ENCODE assay signal across 1 cellular context in the genomic region with DNA sequence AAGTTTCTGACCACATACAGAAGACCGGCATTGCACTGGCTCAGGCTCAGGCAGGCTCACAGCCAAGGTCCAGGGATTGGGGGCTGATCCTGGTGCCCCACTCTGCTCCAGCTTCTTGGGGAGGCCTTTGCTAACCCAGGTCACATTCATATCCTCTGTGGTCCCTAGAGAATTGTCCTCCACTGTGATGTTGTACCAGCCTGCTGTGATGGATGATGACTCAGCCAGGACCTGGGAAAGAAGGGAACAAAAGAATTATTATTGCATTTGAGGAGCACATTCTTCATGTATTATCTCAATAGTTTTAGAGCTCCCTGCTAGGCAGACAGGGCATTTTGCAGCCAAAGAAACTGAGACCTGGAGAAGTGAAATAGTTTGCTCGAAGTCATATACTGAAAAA.
TF ChIP-seq lines count a peak whose summit lies in the region.

No MANE protein-coding gene starts in this region.

TF ChIP-seq in HCT116, 20 proteins besides CTCF, POLR2A, EP300 and RAD21 (continued from another document):
- TF ChIP-seq CBX3 (IDR thresholded peaks at IDR 0.05; ENCODE audit: low read depth) (no peak), POLR2AphosphoS5 (IDR thresholded peaks at IDR 0.05; ENCODE audit: low read depth, low read length) (no peak), SIN3A (IDR thresholded peaks at IDR 0.05; ENCODE audit: low read depth) (no peak), JUND (IDR thresholded peaks at IDR 0.05) (no peak), ZBTB33 (IDR thresholded peaks at IDR 0.05; ENCODE audit: extremely low read depth, insufficient replicate concordance, low read length) (no peak), ELF1 (IDR thresholded peaks at IDR 0.05; ENCODE audit: borderline replicate concordance, low read depth) (no peak), TCF7L2 (IDR thresholded peaks at IDR 0.05; ENCODE audit: borderline replicate concordance, extremely low read depth, insufficient read depth, insufficient read length) (no peak)
